16 cellular contexts compared by ENCODE assay signal in genomic region chr1:186283374-186283773, GRCh38. TPM values are rescaled to one million over a fixed set of nuclear protein-coding genes. Genes with fewer than 3 reads are reported as not detected.
DNase-seq lines count a peak whose midpoint lies in the region; ATAC-seq and TF ChIP-seq lines count a peak whose summit lies in the region.
"Had no signal": no experiment of that assay in that cellular context is flagged by ENCODE, and none has a peak within 500 bp of the region (broad histone marks: within the 10 kb centered on the region; RNA-seq: fewer than 3 reads in every experiment).

No MANE protein-coding gene starts in this region.

- H3K27ac ChIP-seq in OCI-LY7 (ENCODE audit: low read depth, low read length, poor library complexity, severe bottlenecking) (no peak overlapping the region), spleen (no peak overlapping the region)

- H3K36me3 ChIP-seq in OCI-LY7 (ENCODE audit: insufficient read depth, low read length) (no peaks in the 10 kb centered on the region), spleen (no peaks in the 10 kb centered on the region)

- TF ChIP-seq POLR2A in spleen (IDR thresholded peaks at IDR 0.05): no peak

- H3K27ac Mint-ChIP-seq in activated T-cell treated with anti-CD3 and anti-CD28 coated beads, Interleukin-2, amount 50 U/mL, for 24 hours: peak overlapping the region; percentile 65
- H3K27ac Mint-ChIP-seq in activated T-helper 2 cell treated with anti-CD3 and anti-CD28 coated beads, Interferon-gamma antibody, Interleukin-2, Interleukin-4, amounts not matched to agents 10 μg/mL and 5 μg/mL and 100 μg/mL, durations not matched to agents 14 hours and 24 hours and 36 hours: peak overlapping the region; percentile 59
- H3K27ac Mint-ChIP-seq in HFFc6: no peak overlapping the region
- H3K27ac Mint-ChIP-seq: WTC11 had no signal

- no peaks in the 10 kb centered on the region for H4K20me1 ChIP-seq in OCI-LY7 (ENCODE audit: insufficient read depth, low read length)

- no peak overlapping the region for H3K4me3 Mint-ChIP-seq in activated T-cell treated with anti-CD3 and anti-CD28 coated beads, Interleukin-2, amount 50 U/mL, for 24 hours
- H3K4me3 Mint-ChIP-seq in activated T-helper 2 cell treated with anti-CD3 and anti-CD28 coated beads, Interferon-gamma antibody, Interleukin-2, Interleukin-4, amounts not matched to agents 10 μg/mL and 5 μg/mL and 100 μg/mL, durations not matched to agents 14 hours and 24 hours and 36 hours (ENCODE audit: low read depth): no peak overlapping the region
- H3K4me3 Mint-ChIP-seq in HFFc6: no peak overlapping the region
- H3K4me3 Mint-ChIP-seq: naive B cell, WTC11 had no signal

- H3K27me3 Mint-ChIP-seq in activated T-cell treated with anti-CD3 and anti-CD28 coated beads, Interleukin-2, amount 50 U/mL, for 24 hours: no peaks in the 10 kb centered on the region
- no peaks in the 10 kb centered on the region for H3K27me3 Mint-ChIP-seq in activated T-helper 2 cell treated with anti-CD3 and anti-CD28 coated beads, Interferon-gamma antibody, Interleukin-2, Interleukin-4, amounts not matched to agents 10 μg/mL and 5 μg/mL and 100 μg/mL, durations not matched to agents 14 hours and 24 hours and 36 hours (ENCODE audit: low read depth)
- H3K27me3 Mint-ChIP-seq in HFFc6 (ENCODE audit: insufficient read depth): peaks cover 2% of the 10 kb centered on the region

- WGBS in spleen, 5 donors: 44 to 82% (median 66%) methylated on average over 3 of the region's 3 CpGs

- peaks cover 3% of the 10 kb centered on the region for H3K9me3 Mint-ChIP-seq in activated T-cell treated with anti-CD3 and anti-CD28 coated beads, Interleukin-2, amount 50 U/mL, for 24 hours
- H3K9me3 Mint-ChIP-seq in activated T-helper 2 cell treated with anti-CD3 and anti-CD28 coated beads, Interferon-gamma antibody, Interleukin-2, Interleukin-4, amounts not matched to agents 10 μg/mL and 5 μg/mL and 100 μg/mL, durations not matched to agents 14 hours and 24 hours and 36 hours: no peaks in the 10 kb centered on the region
- no peaks in the 10 kb centered on the region for H3K9me3 Mint-ChIP-seq in HFFc6
- H3K9me3 Mint-ChIP-seq: naive B cell, WTC11 had no signal

- no peak for DNase-seq in activated T-cell treated with anti-CD3 and anti-CD28 coated beads, Interleukin-2, amount 50 U/mL, for 24 hours
- DNase-seq in activated T-cell treated with anti-CD3 and anti-CD28 coated beads for 4 hours (no peak), GM20000 (ENCODE audit: low spot score) (peak; percentile 41), HFFc6 (no peak), OCI-LY7 (ENCODE audit: low spot score) (no peak), spleen (no peak)
- no peak for DNase-seq in activated T-helper 2 cell treated with anti-CD3 and anti-CD28 coated beads, Interferon-gamma antibody, Interleukin-2, Interleukin-4, amounts not matched to agents 10 μg/mL and 5 μg/mL and 100 μg/mL, durations not matched to agents 14 hours and 24 hours and 36 hours (ENCODE audit: low spot score)
- DNase-seq: COR-L47, GDM1, H7, naive B cell, NCI-H1105, OCI-M1 had no signal

- intact Hi-C loops in activated T-helper 2 cell treated with anti-CD3 and anti-CD28 coated beads, Interferon-gamma antibody, Interleukin-2, Interleukin-4, amounts not matched to agents 10 μg/mL and 5 μg/mL and 100 μg/mL, durations not matched to agents 14 hours and 24 hours and 36 hours (cut with micrococcal nuclease): no loop called here
- intact Hi-C loops in OCI-LY7 (cut with micrococcal nuclease; ENCODE audit: unreplicated experiment) (no loop called here), spleen (cut with DNase I; ENCODE audit: low total_unique reads) (no loop called here)

- TF ChIP-seq CTCF in GM20000 (IDR thresholded peaks at IDR 0.05; ENCODE audit: extremely low read depth, missing control alignments): no peak
- TF ChIP-seq CTCF in HFFc6 (IDR thresholded peaks at IDR 0.05): no peak
- no peak for TF ChIP-seq CTCF in OCI-LY7 (conservative IDR thresholded peaks at IDR 0.05; ENCODE audit: low read length)
- no peak for TF ChIP-seq CTCF in spleen (IDR thresholded peaks at IDR 0.05 in 8 of 11, conservative IDR thresholded peaks at IDR 0.05 in 3 of 11)

- H3K4me1 ChIP-seq in OCI-LY7 (ENCODE audit: insufficient read depth, low read length, poor library complexity, severe bottlenecking) (no peaks in the 10 kb centered on the region), spleen (no peaks in the 10 kb centered on the region)

- H3K79me2 ChIP-seq in OCI-LY7 (ENCODE audit: insufficient read depth, low read depth, low read length): no peaks in the 10 kb centered on the region

- POLR2A ChIA-PET in OCI-LY7 (lab: Charles Lee): no interaction called here

- H3K4me3 ChIP-seq in OCI-LY7 (ENCODE audit: low read depth, low read length, poor library complexity, severe bottlenecking) (no peak overlapping the region), spleen (no peak overlapping the region)

- H3K4me2 ChIP-seq in OCI-LY7 (ENCODE audit: low read length): no peak overlapping the region

- no peaks in the 10 kb centered on the region for H3K27me3 ChIP-seq in spleen (replicated peaks in 1 of 7)

- no peaks in the 10 kb centered on the region for H3K9me2 ChIP-seq in OCI-LY7 (ENCODE audit: insufficient read depth, low read length)

- H3K36me3 Mint-ChIP-seq in activated T-cell treated with anti-CD3 and anti-CD28 coated beads, Interleukin-2, amount 50 U/mL, for 24 hours (ENCODE audit: low read depth): peaks cover 3% of the 10 kb centered on the region
- H3K36me3 Mint-ChIP-seq in activated T-helper 2 cell treated with anti-CD3 and anti-CD28 coated beads, Interferon-gamma antibody, Interleukin-2, Interleukin-4, amounts not matched to agents 10 μg/mL and 5 μg/mL and 100 μg/mL, durations not matched to agents 14 hours and 24 hours and 36 hours (ENCODE audit: low read depth): peaks cover 4% of the 10 kb centered on the region
- H3K36me3 Mint-ChIP-seq in HFFc6 (ENCODE audit: low read depth): no peaks in the 10 kb centered on the region
- H3K36me3 Mint-ChIP-seq: naive B cell, WTC11 had no signal

- no peaks in the 10 kb centered on the region for H3K9me3 ChIP-seq in OCI-LY7 (ENCODE audit: low read length)
- H3K9me3 ChIP-seq in spleen: no peaks in the 10 kb centered on the region

- CTCF ChIA-PET in OCI-LY7 (lab: Charles Lee; ENCODE audit: unreplicated experiment): no interaction called here

- no TSS peak for BruUV-seq in OCI-LY7 (replicated peaks; lab: Mats Ljungman, UMichigan)

- peaks cover 39% of the 10 kb centered on the region for H3K4me1 Mint-ChIP-seq in activated T-cell treated with anti-CD3 and anti-CD28 coated beads, Interleukin-2, amount 50 U/mL, for 24 hours (ENCODE audit: low read depth)
- peaks cover 31% of the 10 kb centered on the region for H3K4me1 Mint-ChIP-seq in activated T-helper 2 cell treated with anti-CD3 and anti-CD28 coated beads, Interferon-gamma antibody, Interleukin-2, Interleukin-4, amounts not matched to agents 10 μg/mL and 5 μg/mL and 100 μg/mL, durations not matched to agents 14 hours and 24 hours and 36 hours (ENCODE audit: low read depth)
- peaks cover 20% of the 10 kb centered on the region for H3K4me1 Mint-ChIP-seq in HFFc6 (ENCODE audit: low read depth)
- H3K4me1 Mint-ChIP-seq: naive B cell, WTC11 had no signal

- ATAC-seq in HG02973 (IDR thresholded peaks at IDR 0.05; ENCODE audit: unreplicated experiment): peak; percentile 75
- ATAC-seq: left lobe of liver, WTC11 had no signal

- H2AFZ ChIP-seq in OCI-LY7 (ENCODE audit: low read length): no peak overlapping the region

RNA-seq across cellular contexts. Expression of gene PRG4, which starts 12.7 kb away (rescaled TPM):
- total RNA-seq in activated T-helper 2 cell treated with anti-CD3 and anti-CD28 coated beads, Interferon-gamma antibody, Interleukin-2, Interleukin-4, amounts not matched to agents 10 μg/mL and 5 μg/mL and 100 μg/mL, durations not matched to agents 14 hours and 24 hours and 36 hours: 0.78 and 1.1 TPM in 2 replicates
- under 1 TPM in 1 of 6 experiments, not detected in 5; 0.03 TPM for total RNA-seq in HFFc6 (2021; fragmentation: NEBNext Ultra II Directional; extraction: Animal tissue kit (Norgen Biotek cat#: 25700))
- total RNA-seq in OCI-LY7 (2014; rRNA removed; shearing (Covaris generic)): 0.03 and 0.26 TPM in 2 replicates
- total RNA-seq in OCI-LY7 (2022) (not detected in 2 replicates), spleen (1 to 10 TPM in 2 of 7 donors, under 1 TPM in 4, not detected in 1; 0.09 to 1.8 (median 0.14) TPM)
- under 1 TPM; 0.02 to 0.53 (median 0.03) TPM for polyA plus RNA-seq in spleen
